In the genomic region with DNA sequence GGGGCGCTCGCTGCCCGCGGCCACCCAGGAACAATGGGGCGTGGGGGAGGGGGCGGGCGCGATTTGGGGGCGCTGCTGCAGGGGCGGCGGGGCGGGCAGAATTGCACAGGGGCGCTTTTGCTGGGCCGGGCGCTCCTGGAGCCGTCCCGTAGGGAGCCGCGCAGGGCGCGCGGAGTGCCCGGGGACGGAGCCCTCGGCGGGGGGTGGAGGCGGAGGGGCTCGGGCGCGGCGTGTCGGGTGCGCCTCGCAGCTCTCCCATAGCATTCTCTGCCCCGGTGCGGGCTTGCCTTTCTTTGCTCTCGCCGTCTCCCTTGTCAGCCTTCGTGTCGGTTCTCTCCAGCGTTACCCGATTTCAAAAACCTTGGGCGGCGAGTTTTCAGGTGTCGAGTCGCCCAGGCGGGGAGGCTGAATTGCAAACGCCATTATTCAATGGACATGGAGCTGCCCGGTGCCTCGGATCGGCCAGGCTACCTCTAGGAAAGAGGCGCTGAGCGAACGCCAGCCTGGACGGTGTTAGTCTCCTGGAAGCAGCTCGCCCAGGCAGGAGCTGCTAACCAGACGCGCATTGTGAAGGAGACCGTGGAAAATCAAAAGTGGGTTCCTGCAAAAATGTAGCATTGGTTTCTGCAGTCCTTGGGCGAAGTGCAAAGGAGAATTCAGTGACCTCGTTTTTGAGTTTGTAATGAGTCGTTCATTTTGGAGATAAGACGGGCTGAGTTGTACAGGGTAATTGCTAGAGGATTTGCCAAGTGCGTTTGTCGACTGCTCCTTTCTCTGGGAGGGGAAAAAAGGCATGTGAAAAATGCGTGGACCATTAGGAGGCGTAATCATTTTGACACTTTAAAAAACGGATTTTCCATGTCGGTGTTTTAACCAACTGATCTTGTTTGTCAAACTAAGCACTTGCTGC, we compare ENCODE assay signal across 8 cellular contexts. TPM values are rescaled to one million over a fixed set of nuclear protein-coding genes. Genes with fewer than 3 reads are reported as not detected.
DNase-seq lines count a peak whose midpoint lies in the region; ATAC-seq and TF ChIP-seq lines count a peak whose summit lies in the region.

No MANE protein-coding gene starts in this region.

- intact Hi-C loops in Right ventricle myocardium inferior (cut with DNase I) = loop anchor here (2.0 to 10.0 kb wide), 3 partner anchors 35 to 126 kb away; no protein-coding TSS in a partner anchor
- intact Hi-C loops in cardiac septum (cut with DNase I) = loop anchor here (10.0 kb wide), 1 partner anchor 49 kb away; no protein-coding TSS in a partner anchor
- intact Hi-C loops in sciatic nerve (cut with DNase I) = no loop called here

- peak; percentile 27 for TF ChIP-seq CTCF in astrocyte of the cerebellum (IDR thresholded peaks at IDR 0.05; ENCODE audit: low read depth, low read length, missing control alignments)

- no CpG with 5 or more reads among the region's 69 CpGs for WGBS in iPS DF 6.9 (ENCODE audit: insufficient coverage, insufficient read length)

- in situ Hi-C loops in astrocyte of the cerebellum (cut with HindIII; ENCODE audit: low sequenced_read_pairs) = no loop called here

- H3K36me3 ChIP-seq in SJSA1 (no peaks in the 10 kb centered on the region), iPS DF 6.9 (ENCODE audit: control insufficient read depth, insufficient read depth, low read length) (no peaks in the 10 kb centered on the region)

- H3K9me3 ChIP-seq in SJSA1 (replicated peaks) = no peaks in the 10 kb centered on the region
- no peaks in the 10 kb centered on the region for H3K9me3 ChIP-seq in iPS DF 6.9 (ENCODE audit: control insufficient read depth, insufficient read depth, low read length)

- H3K27ac ChIP-seq in SJSA1 (no peak overlapping the region), iPS DF 6.9 (ENCODE audit: low read length) (no peak overlapping the region)

- ATAC-seq in Right ventricle myocardium inferior = peak; percentile 49
- peak; percentile 34 for ATAC-seq in HG03159 (IDR thresholded peaks at IDR 0.05; ENCODE audit: unreplicated experiment)
- ATAC-seq in sciatic nerve = peak; percentile 57

- peaks cover 35% of the 10 kb centered on the region for H3K27me3 ChIP-seq in SJSA1 (replicated peaks)
- H3K27me3 ChIP-seq in iPS DF 6.9 (ENCODE audit: control insufficient read depth, insufficient read depth, low read length) = no peaks in the 10 kb centered on the region

- DNase-seq in Right ventricle myocardium inferior (ENCODE audit: missing footprints) (no peak), cardiac septum (ENCODE audit: low spot score) (no peak), SJSA1 (ENCODE audit: low read depth in 1 of 2, low spot score in 2 of 2) (peak; percentile 26 to 40), astrocyte of the cerebellum (ENCODE audit: low read depth) (no peak), iPS DF 6.9 (ENCODE audit: low read depth, low spot score) (no peak), sciatic nerve (ENCODE audit: low spot score) (no peak), NCI-H2029 treated with DMSO at 0.1 percent for 48 hours (lab: John Stamatoyannopoulos, UW) (no peak)

- peaks cover 17% of the 10 kb centered on the region for H3K4me1 ChIP-seq in SJSA1 (replicated peaks)
- peaks cover 2% of the 10 kb centered on the region; the same call in 1 of the 2 replicates for H3K4me1 ChIP-seq in iPS DF 6.9 (ENCODE audit: control insufficient read depth, insufficient read depth, low read length)

- H3K4me3 ChIP-seq in SJSA1 = peak overlapping the region; percentile 43
- H3K4me3 ChIP-seq in astrocyte of the cerebellum (ENCODE audit: low read depth, low read length) = peak overlapping the region; percentile 55
- peak overlapping the region; percentile 96 for H3K4me3 ChIP-seq in iPS DF 6.9 (ENCODE audit: low read length)

RNA-seq across cellular contexts. Expression of a gene that starts 0.6 kb away (rescaled TPM):
- 25.5 TPM for total RNA-seq in Right ventricle myocardium inferior
- total RNA-seq in cardiac septum = 23.8 TPM
- total RNA-seq in SJSA1 (2014; rRNA removed; shearing (Covaris generic)) = 0.08 TPM in 1 of 2 replicates, not detected in the other
- total RNA-seq in sciatic nerve = 3.0 TPM

Comparison
In these comparisons a context has a peak if more than half of its experiments do, and no peak if none do; other contexts are left out.
1. DNase-seq: peak in SJSA1 (2 of 2); none in Right ventricle myocardium inferior (single experiment), cardiac septum (single experiment), astrocyte of the cerebellum (single experiment), iPS DF 6.9 (single experiment), sciatic nerve (single experiment) and NCI-H2029 treated with DMSO at 0.1 percent for 48 hours (single experiment).
2. H3K4me3 ChIP-seq: peak in every context shown above with its lines; median percentile 96 in iPS DF 6.9; 55 in astrocyte of the cerebellum; 43 in SJSA1.
3. Peak in every context shown above with its lines, with median percentiles within 50 percentile points of each other: ATAC-seq.